ENCODE assay signal across 17 cellular contexts in the genomic region with DNA sequence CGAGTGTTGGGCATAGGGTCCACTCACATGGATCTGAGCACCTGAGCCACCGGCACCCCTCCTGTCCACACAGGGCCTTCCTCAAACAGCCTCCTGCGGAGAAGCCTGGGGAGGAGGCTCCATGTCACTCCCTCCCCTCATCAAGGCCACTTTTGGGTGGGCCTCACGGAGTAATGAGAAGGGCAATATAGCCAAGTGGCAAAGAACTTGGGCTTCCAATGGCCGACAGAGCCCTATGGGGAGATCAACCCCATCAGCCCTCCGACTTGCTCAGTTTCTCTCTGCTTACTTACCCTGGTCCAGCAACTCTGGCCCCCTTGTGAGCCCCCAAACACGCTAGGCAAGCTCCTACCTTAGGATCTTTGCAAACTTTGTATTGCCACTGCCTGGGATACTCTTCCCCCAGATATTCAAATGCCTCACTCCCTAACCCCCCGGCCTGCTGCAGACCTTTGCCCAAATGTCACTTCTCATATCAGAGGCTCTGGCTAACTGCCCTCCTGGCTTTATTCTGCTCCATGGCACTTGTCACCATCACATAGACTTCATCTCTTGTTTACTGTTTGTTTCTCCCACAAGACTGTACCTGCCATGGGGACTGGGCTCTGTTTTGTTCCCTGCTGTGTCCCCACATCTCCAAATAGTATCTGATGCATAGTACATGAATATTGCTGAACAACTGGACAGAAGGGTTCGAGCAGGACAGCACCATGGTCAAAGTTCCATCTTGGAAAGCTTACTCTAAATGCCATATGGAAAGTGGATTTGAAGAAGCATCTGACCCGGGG.
"Had no signal": no experiment of that assay in that cellular context is flagged by ENCODE, and none has a peak within 500 bp of the region (broad histone marks: within the 10 kb centered on the region; RNA-seq: fewer than 3 reads in every experiment).

No MANE protein-coding gene starts in this region.

- H3K9me3 Mint-ChIP-seq: activated naive CD8-positive, alpha-beta T cell treated with anti-CD3 and anti-CD28 coated beads, Interleukin-2, amount 10 ng/mL, durations not matched to agents 7 days and 5 days; activated T-helper 1 cell treated with anti-CD3 and anti-CD28 coated beads, Interleukin-12 subunit alpha, Interleukin-12 subunit beta, Interleukin-2, Interleukin-4 antibody, amounts not matched to agents 30 ng/mL and 10 ng/mL and 1 ng/mL, durations not matched to agents 14 hours and 24 hours and 36 hours; central memory CD8-positive, alpha-beta T cell had no signal

- H3K27ac Mint-ChIP-seq: activated naive CD8-positive, alpha-beta T cell treated with anti-CD3 and anti-CD28 coated beads, Interleukin-2, amount 10 ng/mL, durations not matched to agents 7 days and 5 days; activated T-helper 1 cell treated with anti-CD3 and anti-CD28 coated beads, Interleukin-12 subunit alpha, Interleukin-12 subunit beta, Interleukin-2, Interleukin-4 antibody, amounts not matched to agents 30 ng/mL and 10 ng/mL and 1 ng/mL, durations not matched to agents 14 hours and 24 hours and 36 hours; naive thymus-derived CD4-positive, alpha-beta T cell had no signal

- H3K27ac ChIP-seq: prostate gland, right lobe of liver had no signal

- H3K27me3 ChIP-seq: right lobe of liver had no signal

- H3K4me1 ChIP-seq: right lobe of liver had no signal

- H3K4me2 ChIP-seq: smooth muscle cell had no signal

- H3K9me3 ChIP-seq: mucosa of descending colon, prostate gland, right lobe of liver had no signal

- ATAC-seq: activated CD4-positive, CD25-positive, alpha-beta regulatory T cell treated with anti-CD3 and anti-CD28 coated beads, Interleukin-2, amount 50 U/mL, for 24 hours; left colon; mucosa of descending colon; naive thymus-derived CD4-positive, alpha-beta T cell; right lobe of liver had no signal

- H3K36me3 ChIP-seq: prostate gland, right lobe of liver had no signal

- H3K4me3 Mint-ChIP-seq: activated naive CD8-positive, alpha-beta T cell treated with anti-CD3 and anti-CD28 coated beads, Interleukin-2, amount 10 ng/mL, durations not matched to agents 7 days and 5 days; activated T-helper 1 cell treated with anti-CD3 and anti-CD28 coated beads, Interleukin-12 subunit alpha, Interleukin-12 subunit beta, Interleukin-2, Interleukin-4 antibody, amounts not matched to agents 30 ng/mL and 10 ng/mL and 1 ng/mL, durations not matched to agents 14 hours and 24 hours and 36 hours; brain; central memory CD8-positive, alpha-beta T cell; naive thymus-derived CD4-positive, alpha-beta T cell had no signal

- H3K4me3 ChIP-seq: mucosa of descending colon, prostate gland, right lobe of liver, smooth muscle cell had no signal

- H3K36me3 Mint-ChIP-seq: activated naive CD8-positive, alpha-beta T cell treated with anti-CD3 and anti-CD28 coated beads, Interleukin-2, amount 10 ng/mL, durations not matched to agents 7 days and 5 days; brain; naive thymus-derived CD4-positive, alpha-beta T cell had no signal

- DNase-seq: activated CD4-positive, alpha-beta T cell treated with anti-CD3 and anti-CD28 coated beads, Interleukin-2, amount 50 U/mL, for 4 hours; activated naive CD4-positive, alpha-beta T cell; activated naive CD8-positive, alpha-beta T cell treated with anti-CD3 and anti-CD28 coated beads, Interleukin-2, amount 10 ng/mL, durations not matched to agents 7 days and 5 days; cortex of kidney; effector memory CD4-positive, alpha-beta T cell; left colon; mucosa of descending colon; right lobe of liver had no signal

- FAIRE-seq: frontal cortex, urothelium cell line had no signal
